Comparison of ENCODE assay signal across 11 cellular contexts in the genomic region with DNA sequence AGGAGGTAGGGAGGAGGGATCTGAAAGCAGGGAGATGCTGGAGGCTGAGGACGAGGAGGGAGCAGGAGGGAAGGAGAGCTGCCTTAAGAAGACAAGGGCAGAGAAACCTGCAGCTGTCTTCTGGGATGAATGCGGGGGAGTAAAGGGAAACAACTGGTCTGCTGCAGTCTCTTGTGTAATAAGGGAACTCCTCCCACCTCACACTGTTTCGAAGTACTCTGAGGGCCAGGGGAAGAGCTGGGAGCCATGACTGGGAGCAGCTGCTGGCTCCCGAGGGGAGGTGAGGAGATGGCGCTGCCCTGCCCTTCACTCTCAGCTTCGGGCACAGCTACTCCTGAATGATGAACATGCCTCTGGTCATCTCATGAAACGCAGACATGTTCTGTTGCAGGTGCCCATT.
A peak's percentile ranks its signal among the peaks of the same experiment; 100 is the strongest.
DNase-seq lines count a peak whose midpoint lies in the region; ATAC-seq, FAIRE-seq and TF ChIP-seq lines count a peak whose summit lies in the region.
"Had no signal": no experiment of that assay in that cellular context is flagged by ENCODE, and none has a peak within 500 bp of the region (broad histone marks: within the 10 kb centered on the region; RNA-seq: fewer than 3 reads in every experiment).

No MANE protein-coding gene starts in this region.

- FAIRE-seq in GM12891 (lab: Jason Lieb, UNC), result no peak

- peaks cover 7% of the 10 kb centered on the region for H3K4me1 Mint-ChIP-seq in activated CD4-positive, alpha-beta T cell treated with anti-CD3 and anti-CD28 coated beads, Interleukin-2, amount 10 ng/mL, durations not matched to agents 7 days and 5 days
- peaks cover 11% of the 10 kb centered on the region for H3K4me1 Mint-ChIP-seq in activated CD8-positive, alpha-beta T cell treated with anti-CD3 and anti-CD28 coated beads, Interleukin-2, amount 10 ng/mL, durations not matched to agents 7 days and 5 days (ENCODE audit: low read depth)

- peaks cover 5% of the 10 kb centered on the region for H3K36me3 Mint-ChIP-seq in activated CD4-positive, alpha-beta T cell treated with anti-CD3 and anti-CD28 coated beads, Interleukin-2, amount 10 ng/mL, durations not matched to agents 7 days and 5 days (ENCODE audit: low read depth)
- peaks cover 2% of the 10 kb centered on the region for H3K36me3 Mint-ChIP-seq in activated CD8-positive, alpha-beta T cell treated with anti-CD3 and anti-CD28 coated beads, Interleukin-2, amount 10 ng/mL, durations not matched to agents 7 days and 5 days (ENCODE audit: low read depth)

- no peak overlapping the region for H3K4me3 ChIP-seq in gastroesophageal sphincter
- no peak overlapping the region for H3K4me3 ChIP-seq in ovary

- H3K9me3 ChIP-seq in gastroesophageal sphincter (no peaks in the 10 kb centered on the region), ovary (no peaks in the 10 kb centered on the region)

- TF ChIP-seq POLR2A in GM12891 (IDR thresholded peaks at IDR 0.05; ENCODE audit: low read depth, low read length) (no peak), gastroesophageal sphincter (IDR thresholded peaks at IDR 0.05) (no peak), ovary (IDR thresholded peaks at IDR 0.05) (no peak)

- H3K4me3 Mint-ChIP-seq in activated CD4-positive, alpha-beta T cell treated with anti-CD3 and anti-CD28 coated beads, Interleukin-2, amount 10 ng/mL, durations not matched to agents 7 days and 5 days, result no peak overlapping the region
- no peak overlapping the region for H3K4me3 Mint-ChIP-seq in activated CD8-positive, alpha-beta T cell treated with anti-CD3 and anti-CD28 coated beads, Interleukin-2, amount 10 ng/mL, durations not matched to agents 7 days and 5 days

- no peaks in the 10 kb centered on the region for H3K27me3 ChIP-seq in gastroesophageal sphincter
- no peaks in the 10 kb centered on the region for H3K27me3 ChIP-seq in ovary

- 44% methylated on average over 7 of the region's 7 CpGs; no CpG with 5 or more reads in 1 of the 2 donors for WGBS in gastroesophageal sphincter (ENCODE audit: low coverage in 1 of 2), 2 donors
- 8 to 10% (median 10%) methylated on average over 7 of the region's 7 CpGs for whole genome bisulfite sequencing in ovary, 3 donors

- POLR2A ChIA-PET in activated CD4-positive, alpha-beta T cell treated with anti-CD3 and anti-CD28 coated beads, Interleukin-2, amount 10 ng/mL, durations not matched to agents 7 days and 5 days (lab: Charles Lee), result no interaction called here
- POLR2A ChIA-PET in activated CD8-positive, alpha-beta T cell treated with anti-CD3 and anti-CD28 coated beads, Interleukin-2, amount 10 ng/mL, durations not matched to agents 7 days and 5 days (lab: Charles Lee), result no interaction called here

- peaks cover 0 to 10% (median 0%) of the 10 kb centered on the region in 3 donors for H3K4me1 ChIP-seq in gastroesophageal sphincter
- peaks cover 2% of the 10 kb centered on the region for H3K4me1 ChIP-seq in ovary (ENCODE audit: insufficient read depth)

- no peak overlapping the region for H3K27ac Mint-ChIP-seq in activated CD4-positive, alpha-beta T cell treated with anti-CD3 and anti-CD28 coated beads, Interleukin-2, amount 10 ng/mL, durations not matched to agents 7 days and 5 days
- H3K27ac Mint-ChIP-seq in activated CD8-positive, alpha-beta T cell treated with anti-CD3 and anti-CD28 coated beads, Interleukin-2, amount 10 ng/mL, durations not matched to agents 7 days and 5 days, result no peak overlapping the region

- DNase-seq in GM12891 (ENCODE audit: insufficient read length, low spot score) (no peak), SKM-1 (lab: John Stamatoyannopoulos, UW; ENCODE audit: unreplicated experiment) (peak; percentile 76), ovary (peak; percentile 40 to 71 (median 64)), NCI-H2196 treated with DMSO at 0.1 percent for 48 hours (lab: John Stamatoyannopoulos, UW; ENCODE audit: unreplicated experiment) (no peak)
- no peak for DNase-seq in activated CD4-positive, alpha-beta T cell treated with anti-CD3 and anti-CD28 coated beads, Interleukin-2, amount 10 ng/mL, durations not matched to agents 7 days and 5 days
- DNase-seq in activated CD8-positive, alpha-beta T cell treated with anti-CD3 and anti-CD28 coated beads, Interleukin-2, amount 10 ng/mL, durations not matched to agents 7 days and 5 days, result no peak
- DNase-seq: activated CD4-positive, alpha-beta T cell treated with anti-CD3 and anti-CD28 coated beads, Interleukin-2, amount 50 U/mL, for 4 hours; EL had no signal

- peaks cover 0 to 91% of the 10 kb centered on the region in 2 donors for H3K36me3 ChIP-seq in gastroesophageal sphincter
- no peaks in the 10 kb centered on the region for H3K36me3 ChIP-seq in ovary

- intact Hi-C loops in ovary (cut with DNase I), result no loop called here

- ATAC-seq in gastroesophageal sphincter (peak; percentile 78), GM21786 (IDR thresholded peaks at IDR 0.05; ENCODE audit: unreplicated experiment) (no peak)
- no peak for ATAC-seq in activated CD8-positive, alpha-beta T cell treated with anti-CD3 and anti-CD28 coated beads, Interleukin-2, amount 10 ng/mL, durations not matched to agents 7 days and 5 days

- CTCF ChIA-PET in activated CD4-positive, alpha-beta T cell treated with anti-CD3 and anti-CD28 coated beads, Interleukin-2, amount 10 ng/mL, durations not matched to agents 7 days and 5 days (lab: Charles Lee), result interaction anchor here (0.6 to 6.5 kb wide), 4 partner anchors 9 to 179 kb away, joined by 3 to 29 read pairs (median 4); no protein-coding TSS in a partner anchor
- CTCF ChIA-PET in activated CD8-positive, alpha-beta T cell treated with anti-CD3 and anti-CD28 coated beads, Interleukin-2, amount 10 ng/mL, durations not matched to agents 7 days and 5 days (lab: Charles Lee), result interaction anchor here (1.4 to 3.0 kb wide), 3 partner anchors 13 to 154 kb away, joined by 3 to 24 read pairs (median 5); no protein-coding TSS in a partner anchor

- TF ChIP-seq EP300 in gastroesophageal sphincter (IDR thresholded peaks at IDR 0.05) (no peak), ovary (IDR thresholded peaks at IDR 0.05) (no peak)

- no peak overlapping the region for H3K27ac ChIP-seq in gastroesophageal sphincter
- H3K27ac ChIP-seq in ovary, result peak overlapping the region in 1 of 2 donors; percentile 9

- no peaks in the 10 kb centered on the region for H3K9me3 Mint-ChIP-seq in activated CD4-positive, alpha-beta T cell treated with anti-CD3 and anti-CD28 coated beads, Interleukin-2, amount 10 ng/mL, durations not matched to agents 7 days and 5 days
- no peaks in the 10 kb centered on the region for H3K9me3 Mint-ChIP-seq in activated CD8-positive, alpha-beta T cell treated with anti-CD3 and anti-CD28 coated beads, Interleukin-2, amount 10 ng/mL, durations not matched to agents 7 days and 5 days (ENCODE audit: insufficient read depth)
- H3K9me3 Mint-ChIP-seq: IgD-negative memory B cell had no signal

- no peaks in the 10 kb centered on the region for H3K27me3 Mint-ChIP-seq in activated CD4-positive, alpha-beta T cell treated with anti-CD3 and anti-CD28 coated beads, Interleukin-2, amount 10 ng/mL, durations not matched to agents 7 days and 5 days
- H3K27me3 Mint-ChIP-seq in activated CD8-positive, alpha-beta T cell treated with anti-CD3 and anti-CD28 coated beads, Interleukin-2, amount 10 ng/mL, durations not matched to agents 7 days and 5 days (ENCODE audit: low read depth), result no peaks in the 10 kb centered on the region
- H3K27me3 Mint-ChIP-seq: IgD-negative memory B cell had no signal

- TF ChIP-seq CTCF in gastroesophageal sphincter (IDR thresholded peaks at IDR 0.05) (no peak), ovary (IDR thresholded peaks at IDR 0.05) (no peak)

TF ChIP-seq in GM12891, 5 proteins besides CTCF, POLR2A, EP300 and RAD21:
- TF ChIP-seq SPI1 (IDR thresholded peaks at IDR 0.05; ENCODE audit: low read depth, low read length) (peak; percentile 44), PAX5 (IDR thresholded peaks at IDR 0.05; ENCODE audit: insufficient read depth, low read length, severe bottlenecking) (no peak), POU2F2 (IDR thresholded peaks at IDR 0.05; ENCODE audit: low read depth, low read length) (no peak)

Comparison
In these comparisons a context has a peak if more than half of its experiments do, and no peak if none do; other contexts are left out.
1. DNase-seq: peak in SKM-1 (single experiment) and ovary (5 of 5); none in GM12891 (single experiment), activated CD4-positive, alpha-beta T cell treated with anti-CD3 and anti-CD28 coated beads, Interleukin-2, amount 10 ng/mL, durations not matched to agents 7 days and 5 days (single experiment), NCI-H2196 treated with DMSO at 0.1 percent for 48 hours (single experiment) and activated CD8-positive, alpha-beta T cell treated with anti-CD3 and anti-CD28 coated beads, Interleukin-2, amount 10 ng/mL, durations not matched to agents 7 days and 5 days (single experiment).